In the genomic region with DNA sequence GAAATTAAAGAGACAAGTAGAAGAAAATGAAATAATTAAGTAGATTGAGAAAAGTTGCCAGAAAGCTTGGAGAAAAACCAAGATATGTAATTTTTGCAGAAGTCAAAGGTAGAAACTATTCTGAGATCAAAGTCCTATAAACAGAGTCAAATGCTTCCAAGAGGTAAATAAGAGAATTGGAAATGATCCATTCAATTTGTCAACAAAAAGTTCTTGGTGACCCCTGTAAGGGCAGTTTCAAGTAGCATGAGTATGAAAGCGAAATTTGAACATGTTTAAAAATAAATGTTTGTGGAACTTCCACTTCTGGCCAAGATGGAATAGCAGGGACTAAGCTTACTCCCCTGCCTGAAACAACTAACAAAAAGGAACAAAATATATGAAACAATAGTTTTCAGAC, we compare ENCODE assay signal across 8 cellular contexts.
"Had no signal": no experiment of that assay in that cellular context is flagged by ENCODE, and none has a peak within 500 bp of the region (broad histone marks: within the 10 kb centered on the region; RNA-seq: fewer than 3 reads in every experiment).

No MANE protein-coding gene starts in this region.

- ATAC-seq: GM12878 had no signal

- DNase-seq: GDM1, GF-D8 had no signal

- FAIRE-seq: G401.6, GM12878, GM12891, GM12892, GM18507, GM19239 had no signal

- H3K4me3 ChIP-seq: GM12878 had no signal
